30 cellular contexts compared by ENCODE assay signal in genomic region chr1:234681065-234681464, GRCh38.
"Had no signal": no experiment of that assay in that cellular context is flagged by ENCODE, and none has a peak within 500 bp of the region (broad histone marks: within the 10 kb centered on the region; RNA-seq: fewer than 3 reads in every experiment).

No MANE protein-coding gene starts in this region.

- H3K9me3 ChIP-seq: gastrocnemius medialis had no signal

- H3K9me3 Mint-ChIP-seq: activated T-helper 17 cell treated with anti-CD3 and anti-CD28 coated beads, Interleukin-2, amount 50 U/mL, for 72 hours; central memory CD8-positive, alpha-beta T cell had no signal

- DNase-seq: activated CD4-positive, alpha-beta memory T cell treated with anti-CD3 and anti-CD28 coated beads, Interleukin-2, amount 10 ng/mL, durations not matched to agents 7 days and 5 days; activated CD4-positive, alpha-beta T cell treated with anti-CD3 and anti-CD28 coated beads for 36 hours; activated CD4-positive, alpha-beta T cell treated with anti-CD3 and anti-CD28 coated beads, Interleukin-2, amount 10 ng/mL, durations not matched to agents 7 days and 5 days; activated CD4-positive, alpha-beta T cell treated with anti-CD3 and anti-CD28 coated beads, Interleukin-2, amount 50 U/mL, for 4 hours; activated CD4-positive, CD25-positive, alpha-beta regulatory T cell; activated CD4-positive, CD25-positive, alpha-beta regulatory T cell treated with anti-CD3 and anti-CD28 coated beads, Interleukin-2, amount 50 U/mL, for 72 hours; activated effector memory CD4-positive, alpha-beta T cell treated with Interleukin-2 at 50 U/mL for 16 hours; activated gamma-delta T cell treated with Interleukin-2 at 50 U/mL for 16 hours; activated naive CD4-positive, alpha-beta T cell treated with anti-CD3 and anti-CD28 coated beads, Interleukin-2, amount 50 U/mL, for 16 hours; activated naive CD4-positive, alpha-beta T cell treated with Interleukin-2 at 50 U/mL for 16 hours; activated T-cell treated with anti-CD3 and anti-CD28 coated beads, Interleukin-2, amount 50 U/mL, for 4 hours; amniotic stem cell; anterior cingulate cortex; brain microvascular endothelial cell; dorsolateral prefrontal cortex; effector memory CD4-positive, alpha-beta T cell; endodermal cell; foreskin keratinocyte; gastrocnemius medialis; glutamatergic neuron; heart left ventricle; T-helper 2 cell had no signal

- H3K4me3 Mint-ChIP-seq: activated CD4-positive, alpha-beta memory T cell treated with anti-CD3 and anti-CD28 coated beads, Interleukin-2, amount 10 ng/mL, durations not matched to agents 7 days and 5 days; activated CD4-positive, alpha-beta T cell treated with anti-CD3 and anti-CD28 coated beads for 36 hours; activated CD4-positive, alpha-beta T cell treated with anti-CD3 and anti-CD28 coated beads, Interleukin-2, amount 10 ng/mL, durations not matched to agents 7 days and 5 days; activated naive CD8-positive, alpha-beta T cell; activated T-cell treated with anti-CD3 and anti-CD28 coated beads, Interleukin-2, amount 50 U/mL, for 4 hours; activated T-helper 17 cell treated with anti-CD3 and anti-CD28 coated beads, Interleukin-2, amount 50 U/mL, for 72 hours; central memory CD8-positive, alpha-beta T cell; dendritic cell treated with granulocyte-macrophage colony-stimulating factor and Interleukin-4, amounts not matched to agents 40 ng/mL and 50 ng/mL, for 4 days; endodermal cell had no signal

- H3K36me3 Mint-ChIP-seq: activated naive CD8-positive, alpha-beta T cell had no signal

- H3K27ac Mint-ChIP-seq: activated CD4-positive, alpha-beta memory T cell treated with anti-CD3 and anti-CD28 coated beads, Interleukin-2, amount 10 ng/mL, durations not matched to agents 7 days and 5 days; activated CD4-positive, alpha-beta T cell treated with anti-CD3 and anti-CD28 coated beads for 36 hours; activated CD4-positive, alpha-beta T cell treated with anti-CD3 and anti-CD28 coated beads, Interleukin-2, amount 10 ng/mL, durations not matched to agents 7 days and 5 days; activated naive CD8-positive, alpha-beta T cell; activated T-helper 17 cell treated with anti-CD3 and anti-CD28 coated beads, Interleukin-2, amount 50 U/mL, for 72 hours; dendritic cell treated with granulocyte-macrophage colony-stimulating factor and Interleukin-4, amounts not matched to agents 40 ng/mL and 50 ng/mL, for 4 days; endodermal cell had no signal

- H3K27me3 ChIP-seq: brain microvascular endothelial cell, dorsolateral prefrontal cortex, foreskin keratinocyte, gastrocnemius medialis, heart left ventricle had no signal

- ATAC-seq: activated CD4-positive, alpha-beta T cell treated with anti-CD3 and anti-CD28 coated beads for 36 hours; activated T-cell treated with anti-CD3 and anti-CD28 coated beads, Interleukin-2, amount 50 U/mL, for 4 hours; activated T-helper 17 cell treated with anti-CD3 and anti-CD28 coated beads, Interleukin-2, amount 50 U/mL, for 72 hours; esophagus mucosa; foreskin keratinocyte; gastrocnemius medialis; heart left ventricle had no signal

- H3K27ac ChIP-seq: brain microvascular endothelial cell, coronary artery, dorsolateral prefrontal cortex, foreskin keratinocyte, gastrocnemius medialis, heart left ventricle had no signal

- H3K27me3 Mint-ChIP-seq: activated CD4-positive, alpha-beta T cell treated with anti-CD3 and anti-CD28 coated beads for 36 hours; activated CD4-positive, alpha-beta T cell treated with anti-CD3 and anti-CD28 coated beads, Interleukin-2, amount 10 ng/mL, durations not matched to agents 7 days and 5 days; activated naive CD8-positive, alpha-beta T cell; activated T-helper 17 cell treated with anti-CD3 and anti-CD28 coated beads, Interleukin-2, amount 50 U/mL, for 72 hours; central memory CD8-positive, alpha-beta T cell; dendritic cell treated with granulocyte-macrophage colony-stimulating factor and Interleukin-4, amounts not matched to agents 40 ng/mL and 50 ng/mL, for 4 days had no signal

- H3K36me3 ChIP-seq: brain microvascular endothelial cell, gastrocnemius medialis, heart left ventricle had no signal

- FAIRE-seq: astrocyte, bronchial epithelial cell had no signal

- H3K4me3 ChIP-seq: coronary artery, dorsolateral prefrontal cortex, gastrocnemius medialis, heart left ventricle had no signal
